Comparison of ENCODE assay signal across 10 cellular contexts in genomic region chrX:15310117-15310516, GRCh38. TPM values are rescaled to one million over a fixed set of nuclear protein-coding genes. Genes with fewer than 3 reads are reported as not detected.
DNase-seq lines count a peak whose midpoint lies in the region; ATAC-seq and TF ChIP-seq lines count a peak whose summit lies in the region.
"Had no signal": no experiment of that assay in that cellular context is flagged by ENCODE, and none has a peak within 500 bp of the region (broad histone marks: within the 10 kb centered on the region; RNA-seq: fewer than 3 reads in every experiment).

No MANE protein-coding gene starts in this region.

- in situ Hi-C loops in IMR-90 (cut with MboI; ENCODE audit: low sequenced_read_pairs) (no loop called here), HAP-1 (cut with MboI; ENCODE audit: low sequenced_read_pairs) (no loop called here)

- H4K5ac ChIP-seq in IMR-90 (ENCODE audit: low read depth, low read length) = no peak overlapping the region

- POLR2A ChIA-PET in IMR-90 (lab: Charles Lee; ENCODE audit: unreplicated experiment) = no interaction called here

- no TSS peak for BruUV-seq in IMR-90 (replicated peaks; lab: Mats Ljungman, UMichigan)

- no peak overlapping the region for H3K14ac ChIP-seq in IMR-90 (replicated peaks; ENCODE audit: low read depth, low read length)

- H3K18ac ChIP-seq in IMR-90 (ENCODE audit: low read depth, low read length) = no peak overlapping the region

- H4K20me1 ChIP-seq in IMR-90 (ENCODE audit: insufficient read depth, low read length) = no peaks in the 10 kb centered on the region

- H3K4ac ChIP-seq in IMR-90 (ENCODE audit: low read depth, low read length) = no peak overlapping the region

- ATAC-seq in IMR-90 (ENCODE audit: low read depth) (no peak), sciatic nerve (peak; percentile 64), GM19328 (IDR thresholded peaks at IDR 0.05; ENCODE audit: unreplicated experiment) (no peak)
- ATAC-seq: activated CD4-positive, alpha-beta T cell treated with anti-CD3 and anti-CD28 coated beads for 36 hours had no signal

- no peaks in the 10 kb centered on the region for H3K36me3 ChIP-seq in IMR-90 (ENCODE audit: control insufficient read depth, insufficient read depth, low read length)
- no peaks in the 10 kb centered on the region for H3K36me3 ChIP-seq in effector memory CD4-positive, alpha-beta T cell (ENCODE audit: control insufficient read depth, insufficient read depth, low read length)
- no peaks in the 10 kb centered on the region for H3K36me3 ChIP-seq in HAP-1 (replicated peaks)

- H3K27me3 ChIP-seq in IMR-90 (ENCODE audit: control insufficient read depth, insufficient read depth, low read length) = peaks cover 1% of the 10 kb centered on the region; the same call in 1 of the 2 replicates
- H3K27me3 ChIP-seq in effector memory CD4-positive, alpha-beta T cell (replicated peaks; ENCODE audit: control insufficient read depth, insufficient read depth, low read length, poor library complexity, severe bottlenecking) = no peaks in the 10 kb centered on the region
- H3K27me3 ChIP-seq in HAP-1 (ENCODE audit: low read depth) = no peaks in the 10 kb centered on the region

- CTCF ChIA-PET in IMR-90 (lab: Yijun Ruan, JAX) = no interaction called here

- H3K9me3 ChIP-seq in IMR-90 (ENCODE audit: control insufficient read depth, insufficient read depth, low read length) (no peaks in the 10 kb centered on the region), HAP-1 (no peaks in the 10 kb centered on the region)
- H3K9me3 ChIP-seq in effector memory CD4-positive, alpha-beta T cell (ENCODE audit: control insufficient read depth, low read length) = no peaks in the 10 kb centered on the region

- H2BK120ac ChIP-seq in IMR-90 (ENCODE audit: low read depth, low read length) = no peak overlapping the region

- dilution Hi-C loops in IMR-90 (cut with HindIII; ENCODE audit: low sequenced_read_pairs, unreplicated experiment) = no loop called here

- H2BK5ac ChIP-seq in IMR-90 (ENCODE audit: low read depth, low read length, poor library complexity, severe bottlenecking) = no peak overlapping the region

- H3K4me1 ChIP-seq in IMR-90 (ENCODE audit: control insufficient read depth, insufficient read depth, low read length) (no peaks in the 10 kb centered on the region), HAP-1 (no peaks in the 10 kb centered on the region; the same call in 1 of the 2 replicates)
- no peaks in the 10 kb centered on the region for H3K4me1 ChIP-seq in effector memory CD4-positive, alpha-beta T cell (ENCODE audit: control insufficient read depth, insufficient read depth, low read length, poor library complexity, severe bottlenecking)

- H3K23ac ChIP-seq in IMR-90 (ENCODE audit: low read depth, low read length) = no peak overlapping the region

- intact Hi-C loops in IMR-90 (cut with micrococcal nuclease) (no loop called here), sciatic nerve (cut with DNase I) (no loop called here)

- no peak overlapping the region for H2BK15ac ChIP-seq in IMR-90 (ENCODE audit: low read depth, low read length)

- no peak overlapping the region for H3K56ac ChIP-seq in IMR-90 (ENCODE audit: extremely low read depth, insufficient read depth, low read length)

- H3K27ac ChIP-seq in IMR-90 (ENCODE audit: insufficient read depth, low read length) = no peak overlapping the region
- H3K27ac ChIP-seq in effector memory CD4-positive, alpha-beta T cell (ENCODE audit: insufficient read depth, low read length, poor library complexity, severe bottlenecking) = no peak overlapping the region

- no peak overlapping the region for H3K9ac ChIP-seq in IMR-90 (ENCODE audit: low read depth, low read length)

- no peak overlapping the region for H2AK5ac ChIP-seq in IMR-90 (ENCODE audit: low read depth, low read length)

- H2BK20ac ChIP-seq in IMR-90 (ENCODE audit: low read depth, low read length) = no peak overlapping the region

- no peak for TF ChIP-seq CTCF in IMR-90 (conservative IDR thresholded peaks at IDR 0.05; ENCODE audit: low read depth, low read length)

- DNase-seq in IMR-90 (peak; percentile 6), NCI-H748 treated with DMSO at 0.1 percent for 48 hours (lab: John Stamatoyannopoulos, UW) (peak; percentile 71), foreskin melanocyte (peak; percentile 76), sciatic nerve (ENCODE audit: low spot score) (no peak), amniotic stem cell (lab: John Stamatoyannopoulos, UW) (no peak), HAP-1 (ENCODE audit: low spot score in 2 of 2) (no peak)
- no peak for DNase-seq in effector memory CD4-positive, alpha-beta T cell
- DNase-seq: activated CD4-positive, alpha-beta T cell treated with anti-CD3 and anti-CD28 coated beads for 36 hours; GOT3 had no signal

- H3K4me3 ChIP-seq in IMR-90 (ENCODE audit: insufficient read depth, low read depth, low read length) (no peak overlapping the region), HAP-1 (no peak overlapping the region)
- H3K4me3 ChIP-seq in effector memory CD4-positive, alpha-beta T cell (ENCODE audit: insufficient read depth, low read depth, low read length, poor library complexity, severe bottlenecking) = no peak overlapping the region

- no peaks in the 10 kb centered on the region for H3K9me1 ChIP-seq in IMR-90 (ENCODE audit: insufficient read depth, low read length)

- no peak overlapping the region for H2AFZ ChIP-seq in IMR-90 (replicated peaks; ENCODE audit: low read length, poor library complexity)

- H4K8ac ChIP-seq in IMR-90 (ENCODE audit: low read depth in 2 of 2, low read length in 2 of 2) = no peak overlapping the region

- no peaks in the 10 kb centered on the region for H3K79me1 ChIP-seq in IMR-90 (ENCODE audit: low read depth in 1 of 2, low read length in 2 of 2)

- no peak overlapping the region for H4K91ac ChIP-seq in IMR-90 (ENCODE audit: insufficient read depth, low read depth, low read length)

- H3K4me2 ChIP-seq in IMR-90 (ENCODE audit: low read depth, low read length) = no peak overlapping the region

- TF ChIP-seq RAD21 in IMR-90 (IDR thresholded peaks at IDR 0.05; ENCODE audit: low read length) = no peak

- no peak for TF ChIP-seq POLR2A in IMR-90 (IDR thresholded peaks at IDR 0.05; ENCODE audit: low read depth, low read length)

- no peak overlapping the region for H2AK9ac ChIP-seq in IMR-90 (replicated peaks; ENCODE audit: low read depth, low read length, poor library complexity)

- WGBS in IMR-90 (ENCODE audit: extremely low coverage in 2 of 2, insufficient read length in 1 of 2), 2 experiments = no CpG with 5 or more reads among the region's 3 CpGs

TF ChIP-seq in IMR-90, 13 proteins besides CTCF, POLR2A, EP300 and RAD21:
- TF ChIP-seq CHD1 (IDR thresholded peaks at IDR 0.05; ENCODE audit: low read depth, low read length) (no peak), MXI1 (IDR thresholded peaks at IDR 0.05; ENCODE audit: borderline replicate concordance, low read depth, low read length) (no peak), MAZ (IDR thresholded peaks at IDR 0.05; ENCODE audit: borderline replicate concordance, low read depth, low read length) (no peak), BHLHE40 (IDR thresholded peaks at IDR 0.05; ENCODE audit: low read depth, low read length) (no peak), NFE2L2 (IDR thresholded peaks at IDR 0.05; ENCODE audit: low read depth, low read length) (no peak), RFX5 (IDR thresholded peaks at IDR 0.05; ENCODE audit: low read depth, low read length) (no peak), MAFK (IDR thresholded peaks at IDR 0.05; ENCODE audit: low read depth, low read length) (no peak), RCOR1 (IDR thresholded peaks at IDR 0.05; ENCODE audit: insufficient replicate concordance, low read length) (no peak), FOS (IDR thresholded peaks at IDR 0.05; ENCODE audit: low read depth, low read length) (no peak), ELK1 (IDR thresholded peaks at IDR 0.05; ENCODE audit: borderline replicate concordance, low read depth, low read length) (no peak), CEBPB (IDR thresholded peaks at IDR 0.05; ENCODE audit: low read depth, low read length) (no peak), SMC3 (IDR thresholded peaks at IDR 0.05; ENCODE audit: low read depth, low read length) (no peak)
- TF ChIP-seq, protein P1, sequence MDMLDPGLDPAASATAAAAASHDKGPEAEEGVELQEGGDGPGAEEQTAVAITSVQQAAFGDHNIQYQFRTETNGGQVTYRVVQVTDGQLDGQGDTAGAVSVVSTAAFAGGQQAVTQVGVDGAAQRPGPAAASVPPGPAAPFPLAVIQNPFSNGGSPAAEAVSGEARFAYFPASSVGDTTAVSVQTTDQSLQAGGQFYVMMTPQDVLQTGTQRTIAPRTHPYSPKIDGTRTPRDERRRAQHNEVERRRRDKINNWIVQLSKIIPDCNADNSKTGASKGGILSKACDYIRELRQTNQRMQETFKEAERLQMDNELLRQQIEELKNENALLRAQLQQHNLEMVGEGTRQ (IDR thresholded peaks at IDR 0.05; ENCODE audit: low read depth, low read length) = no peak

RNA-seq across cellular contexts. Expression of gene ASB11, which starts 5.3 kb away (rescaled TPM):
- total RNA-seq in IMR-90 (2012; rRNA removed) = not detected in 2 replicates
- not detected in 2 replicates for polyA plus RNA-seq in IMR-90 (2012; rRNA removed)
- not detected in 2 replicates for polyA plus RNA-seq in IMR-90 (2012; cell fraction: cytosol; rRNA removed)
- polyA plus RNA-seq in IMR-90 (2012; cell fraction: nucleus; rRNA removed; ENCODE audit: low replicate concordance) = not detected in 2 replicates
- not detected for total RNA-seq in sciatic nerve
- total RNA-seq: activated CD4-positive, alpha-beta T cell treated with anti-CD3 and anti-CD28 coated beads for 36 hours had no signal

RNA-seq across cellular contexts. Expression of gene PIGA, which starts 25.2 kb away (rescaled TPM):
- total RNA-seq in IMR-90 (2012; rRNA removed) (9.1 and 10.3 TPM in 2 replicates), sciatic nerve (11.5 TPM)
- 3.1 and 3.4 TPM in 2 replicates for polyA plus RNA-seq in IMR-90 (2012; rRNA removed)
- 0.37 and 0.66 TPM in 2 replicates for polyA plus RNA-seq in IMR-90 (2012; cell fraction: cytosol; rRNA removed)
- polyA plus RNA-seq in IMR-90 (2012; cell fraction: nucleus; rRNA removed; ENCODE audit: low replicate concordance) = 1.1 and 14.3 TPM in 2 replicates

RNA-seq across cellular contexts. Expression of gene ASB9, which starts 40.2 kb away (rescaled TPM):
- total RNA-seq in IMR-90 (2012; rRNA removed) (0.28 and 0.36 TPM in 2 replicates), sciatic nerve (1.2 TPM)
- polyA plus RNA-seq in IMR-90 (2012; rRNA removed) = 0.15 TPM in 1 of 2 replicates, not detected in the other
- 0.35 TPM in 1 of 2 replicates, not detected in the other for polyA plus RNA-seq in IMR-90 (2012; cell fraction: cytosol; rRNA removed)
- 0.05 TPM in 1 of 2 replicates, not detected in the other for polyA plus RNA-seq in IMR-90 (2012; cell fraction: nucleus; rRNA removed; ENCODE audit: low replicate concordance)

Comparison
In these comparisons a context has a peak if more than half of its experiments do, and no peak if none do; other contexts are left out.
1. DNase-seq: peak in IMR-90 (single experiment), NCI-H748 treated with DMSO at 0.1 percent for 48 hours (single experiment) and foreskin melanocyte (single experiment); none in sciatic nerve (single experiment), effector memory CD4-positive, alpha-beta T cell (0 of 3), amniotic stem cell (single experiment) and HAP-1 (0 of 2).